ENCODE assay signal across 8 cellular contexts in genomic region chr16:86519649-86520316, GRCh38. TPM values are rescaled to one million over a fixed set of nuclear protein-coding genes. Genes with fewer than 3 reads are reported as not detected.
DNase-seq lines count a peak whose midpoint lies in the region; ATAC-seq and TF ChIP-seq lines count a peak whose summit lies in the region.

No MANE protein-coding gene starts in this region.

- H3K27me3 ChIP-seq in adrenal gland (peaks cover 67% of the 10 kb centered on the region), gastrocnemius medialis (peaks cover 80 to 89% (median 89%) of the 10 kb centered on the region in 3 donors)

- H3K9me3 ChIP-seq in adrenal gland (replicated peaks in 1 of 3), result no peaks in the 10 kb centered on the region
- no peaks in the 10 kb centered on the region for H3K9me3 ChIP-seq in gastrocnemius medialis

- in situ Hi-C loops in gastrocnemius medialis (cut with MboI; ENCODE audit: low sequenced_read_pairs in 4 of 4), result loop anchor here (5.0 to 25.0 kb wide), 6 partner anchors 177 to 707 kb away; no protein-coding TSS in a partner anchor

- TF ChIP-seq CTCF in adrenal gland (IDR thresholded peaks at IDR 0.05), result peak; percentile 75 to 93 (median 79)
- peak; percentile 69 to 89 (median 74) for TF ChIP-seq CTCF in gastrocnemius medialis (IDR thresholded peaks at IDR 0.05 in 4 of 5, conservative IDR thresholded peaks at IDR 0.05 in 1 of 5)

- ATAC-seq in SK-N-SH treated with all-trans-retinoic acid at 6 μM for 48 hours, result peak; percentile 61
- peak; percentile 61 for ATAC-seq in left ventricle myocardium superior
- peak in 1 of 2 donors; percentile 54 for ATAC-seq in gastrocnemius medialis
- ATAC-seq in HG03342 (IDR thresholded peaks at IDR 0.05; ENCODE audit: unreplicated experiment), result no peak

- WGBS in adrenal gland, 4 donors, result 1 to 19% (median 8%) methylated on average over 13 to 31 of the region's 31 CpGs

- H3K27ac ChIP-seq in adrenal gland, result no peak overlapping the region
- H3K27ac ChIP-seq in gastrocnemius medialis, result no peak overlapping the region

- peaks cover 0 to 8% of the 10 kb centered on the region in 2 donors for H3K4me1 ChIP-seq in adrenal gland (replicated peaks in 1 of 2)
- peaks cover 0 to 9% of the 10 kb centered on the region in 2 donors for H3K4me1 ChIP-seq in gastrocnemius medialis

- TF ChIP-seq POLR2A in adrenal gland (IDR thresholded peaks at IDR 0.05) (no peak), gastrocnemius medialis (IDR thresholded peaks at IDR 0.05) (no peak)

- H3K4me3 ChIP-seq in adrenal gland (peak overlapping the region in 1 of 4 donors; percentile 3), gastrocnemius medialis (no peak overlapping the region)

- H3K36me3 ChIP-seq in adrenal gland (replicated peaks in 1 of 2) (no peaks in the 10 kb centered on the region), gastrocnemius medialis (no peaks in the 10 kb centered on the region)

- peak; percentile 57 for DNase-seq in CD1c-positive myeloid dendritic cell (ENCODE audit: extremely low spot score)
- DNase-seq in HCEC 1CT, result peak; percentile 28
- DNase-seq in adrenal gland, result peak in 5 of 7 donors; percentile 59 to 73 (median 62)
- DNase-seq in left ventricle myocardium superior, result peak; percentile 78
- DNase-seq in gastrocnemius medialis, result no peak
- no peak for DNase-seq in mucosa of gallbladder (ENCODE audit: low spot score)

- intact Hi-C loops in adrenal gland (cut with DNase I), result loop anchor here (2.0 to 10.0 kb wide), 5 partner anchors 175 to 695 kb away; no protein-coding TSS in a partner anchor
- intact Hi-C loops in left ventricle myocardium superior (cut with micrococcal nuclease), result loop anchor here (5.0 to 10.0 kb wide), 2 partner anchors 185 to 447 kb away; no protein-coding TSS in a partner anchor
- intact Hi-C loops in gastrocnemius medialis (cut with DNase I; ENCODE audit: low total_unique reads), result loop anchor here (2.0 to 5.0 kb wide), 3 partner anchors 177 to 699 kb away; no protein-coding TSS in a partner anchor

TF ChIP-seq in SK-N-SH treated with all-trans-retinoic acid at 6 μM for 48 hours, 23 proteins besides CTCF, POLR2A, EP300 and RAD21:
- TF ChIP-seq ARNTL (CRISPR knock-in tag; IDR thresholded peaks at IDR 0.05; ENCODE audit: borderline replicate concordance, low read depth), result no peak
- TF ChIP-seq ZFP30 (CRISPR knock-in tag; IDR thresholded peaks at IDR 0.05), result no peak
- no peak for TF ChIP-seq PPARA (CRISPR knock-in tag; IDR thresholded peaks at IDR 0.05; ENCODE audit: borderline replicate concordance)
- no peak for TF ChIP-seq ESRRG (CRISPR knock-in tag; IDR thresholded peaks at IDR 0.05)
TF ChIP-seq in SK-N-SH treated with all-trans-retinoic acid at 6 μM for 48 hours: peak in this region for 0.

RNA-seq across cellular contexts. Expression of gene FOXF1, which starts 9.5 kb away (rescaled TPM):
- under 1 TPM in 6 of 8 donors, not detected in 2; 0.07 to 0.57 (median 0.26) TPM for total RNA-seq in adrenal gland
- under 1 TPM; 0.07 to 0.64 (median 0.51) TPM for polyA plus RNA-seq in adrenal gland
- total RNA-seq in left ventricle myocardium superior, result 0.25 TPM
- under 1 TPM in 2 of 4 donors, not detected in 2; 0.07 to 0.10 TPM for total RNA-seq in gastrocnemius medialis
- total RNA-seq in mucosa of gallbladder, result 31.0 TPM

RNA-seq across cellular contexts. Expression of gene MTHFSD, which starts 35.3 kb away (rescaled TPM):
- total RNA-seq in adrenal gland (10 to 100 TPM in 7 of 8 donors, 1 to 10 TPM in 1; 7.6 to 22.2 (median 18.5) TPM), left ventricle myocardium superior (12.6 TPM), gastrocnemius medialis (10 to 100 TPM; 10.9 to 31.2 (median 16.0) TPM), mucosa of gallbladder (29.0 TPM)
- polyA plus RNA-seq in adrenal gland, result 10 to 100 TPM; 12.5 to 20.8 (median 18.2) TPM

RNA-seq across cellular contexts. Expression of gene FOXC2, which starts 46.8 kb away (rescaled TPM):
- total RNA-seq in adrenal gland (1 to 10 TPM; 1.1 to 4.8 (median 3.0) TPM), left ventricle myocardium superior (1.9 TPM), gastrocnemius medialis (1 to 10 TPM in 1 of 4 donors, under 1 TPM in 3; 0.17 to 1.0 (median 0.29) TPM), mucosa of gallbladder (0.92 TPM)
- 1 to 10 TPM; 1.1 to 1.9 (median 1.2) TPM for polyA plus RNA-seq in adrenal gland

RNA-seq across cellular contexts. Expression of gene FOXL1, which starts 58.6 kb away (rescaled TPM):
- total RNA-seq in adrenal gland, result 1 to 10 TPM in 3 of 8 donors, under 1 TPM in 5; 0.18 to 2.1 (median 0.77) TPM
- polyA plus RNA-seq in adrenal gland, result under 1 TPM; 0.31 to 0.88 (median 0.61) TPM
- 0.32 TPM for total RNA-seq in left ventricle myocardium superior
- 1 to 10 TPM; 2.0 to 5.9 (median 3.3) TPM for total RNA-seq in gastrocnemius medialis
- total RNA-seq in mucosa of gallbladder, result 8.2 TPM

Comparison
In these comparisons a context has a peak if more than half of its experiments do, and no peak if none do; other contexts are left out.
1. DNase-seq: peak in CD1c-positive myeloid dendritic cell (single experiment), HCEC 1CT (single experiment), adrenal gland (5 of 7) and left ventricle myocardium superior (single experiment); none in gastrocnemius medialis (0 of 2) and mucosa of gallbladder (single experiment).
2. RNA of gene FOXF1, which starts 9.5 kb away (total RNA-seq): 31.0 TPM in mucosa of gallbladder (single experiment); 0.07 to 0.57 TPM in adrenal gland, 0.25 TPM in left ventricle myocardium superior (single experiment) and 0.07 to 0.10 TPM in gastrocnemius medialis; every median in the first group is over 10 times any median in the second.